ENCODE assay signal across 8 cellular contexts in genomic region chr2:64455031-64455332, GRCh38. TPM values are rescaled to one million over a fixed set of nuclear protein-coding genes. Genes with fewer than 3 reads are reported as not detected.
DNase-seq lines count a peak whose midpoint lies in the region; ATAC-seq and TF ChIP-seq lines count a peak whose summit lies in the region.

No MANE protein-coding gene starts in this region.

- no peak overlapping the region for H3K27ac ChIP-seq in ectodermal cell (ENCODE audit: insufficient read depth, low read depth, low read length, poor library complexity, severe bottlenecking)

- H3K4me3 Mint-ChIP-seq in nephron, result peak overlapping the region; percentile 88 to 99 (median 95)

- DNase-seq in BE2C (no peak), LNCaP clone FGC (ENCODE audit: low read depth) (no peak), NCI-H1105 treated with DMSO at 0.1 percent for 48 hours (lab: John Stamatoyannopoulos, UW) (no peak), foreskin melanocyte (no peak), activated gamma-delta T cell treated with Interleukin-2 at 50 U/mL for 16 hours (no peak)

- TF ChIP-seq CTCF in BE2C (IDR thresholded peaks at IDR 0.05; ENCODE audit: low read depth, low read length) (no peak), LNCaP clone FGC (IDR thresholded peaks at IDR 0.05; ENCODE audit: control insufficient read depth, extremely low read depth, insufficient read depth) (no peak), nephron (IDR thresholded peaks at IDR 0.05; ENCODE audit: unreplicated experiment in 3 of 3) (no peak)

- WGBS in ectodermal cell, 2 experiments, result 7 to 9% methylated on average over 10 of the region's 10 CpGs

- no peaks in the 10 kb centered on the region for H3K9me3 Mint-ChIP-seq in nephron

- H3K9me3 ChIP-seq in BE2C (no peaks in the 10 kb centered on the region), ectodermal cell (ENCODE audit: control insufficient read depth, low read length) (no peaks in the 10 kb centered on the region)

- H3K36me3 ChIP-seq in BE2C, result no peaks in the 10 kb centered on the region
- peaks cover 3% of the 10 kb centered on the region for H3K36me3 ChIP-seq in ectodermal cell (ENCODE audit: control insufficient read depth, insufficient read depth, low read length)

- H3K36me3 Mint-ChIP-seq in nephron (ENCODE audit: low read depth), result peaks cover 23% of the 10 kb centered on the region

- H3K4me1 ChIP-seq in BE2C (no peaks in the 10 kb centered on the region), ectodermal cell (ENCODE audit: control insufficient read depth, insufficient read depth, low read length) (peaks cover 6% of the 10 kb centered on the region)

- H3K4me1 Mint-ChIP-seq in nephron, result peaks cover 15% of the 10 kb centered on the region

- H3K27me3 Mint-ChIP-seq in nephron (ENCODE audit: low read depth), result peaks cover 4% of the 10 kb centered on the region

- H3K27me3 ChIP-seq in BE2C (no peaks in the 10 kb centered on the region), ectodermal cell (ENCODE audit: control insufficient read depth, insufficient read depth, low read length, poor library complexity, severe bottlenecking) (no peaks in the 10 kb centered on the region)

- no peak for ATAC-seq in HG02840 (IDR thresholded peaks at IDR 0.05; ENCODE audit: low FRiP score, unreplicated experiment)

- H3K4me3 ChIP-seq in BE2C (ENCODE audit: low read depth, low read length), result peak overlapping the region; percentile 66
- H3K4me3 ChIP-seq in LNCaP clone FGC (ENCODE audit: low read depth, low read length), result peak overlapping the region; percentile 66
- H3K4me3 ChIP-seq in ectodermal cell (ENCODE audit: insufficient read depth, low read depth, low read length), result peak overlapping the region; percentile 75

- peak overlapping the region; percentile 94 to 98 (median 95) for H3K27ac Mint-ChIP-seq in nephron

RNA-seq across cellular contexts. Expression of gene LGALSL, which starts 1.0 kb away (rescaled TPM):
- polyA plus RNA-seq in BE2C (2012; ENCODE audit: insufficient read depth, insufficient read length, low read depth), result 9.6 TPM
- 23.7 TPM for polyA plus RNA-seq in ectodermal cell (2013, experiment 1 of 4)
- 22.1 TPM for polyA plus RNA-seq in ectodermal cell (2013, experiment 2 of 4)
- polyA plus RNA-seq in ectodermal cell (2013, experiment 3 of 4), result 24.1 TPM
- 19.7 TPM for polyA plus RNA-seq in ectodermal cell (2013, experiment 4 of 4)
